10 cellular contexts compared by ENCODE assay signal in genomic region chr9:71638627-71639026, GRCh38.
A peak's percentile ranks its signal among the peaks of the same experiment; 100 is the strongest.
DNase-seq lines count a peak whose midpoint lies in the region; ATAC-seq and TF ChIP-seq lines count a peak whose summit lies in the region.
"Had no signal": no experiment of that assay in that cellular context is flagged by ENCODE, and none has a peak within 500 bp of the region (broad histone marks: within the 10 kb centered on the region; RNA-seq: fewer than 3 reads in every experiment).

No MANE protein-coding gene starts in this region.

- H3K9me3 Mint-ChIP-seq in natural killer cell (peaks cover 2 to 3% of the 10 kb centered on the region in 2 donors), type B pancreatic cell (no peaks in the 10 kb centered on the region)

- no peaks in the 10 kb centered on the region for H3K27me3 Mint-ChIP-seq in natural killer cell (ENCODE audit: low read depth in 2 of 2)
- H3K27me3 Mint-ChIP-seq in type B pancreatic cell = no peaks in the 10 kb centered on the region

- TF ChIP-seq POLR2A in erythroblast (IDR thresholded peaks at IDR 0.05; ENCODE audit: low read length) = no peak

- H3K36me3 Mint-ChIP-seq in natural killer cell = no peaks in the 10 kb centered on the region
- H3K36me3 Mint-ChIP-seq in type B pancreatic cell = no peaks in the 10 kb centered on the region

- no peak for TF ChIP-seq CTCF in natural killer cell (IDR thresholded peaks at IDR 0.05)
- no peak for TF ChIP-seq CTCF in type B pancreatic cell (conservative IDR thresholded peaks at IDR 0.05)

- DNase-seq in Ammon's horn (ENCODE audit: low spot score) (peak; percentile 44), RPMI8226 (peak; percentile 7), erythroblast (lab: John Stamatoyannopoulos, UW) (peak; percentile 3 to 11), natural killer cell (peak; percentile 16), NCI-H510A treated with DMSO at 0.1 percent for 48 hours (lab: John Stamatoyannopoulos, UW) (no peak), type B pancreatic cell (ENCODE audit: extremely low spot score, unreplicated experiment) (no peak), cerebellar cortex (ENCODE audit: low spot score) (no peak)
- DNase-seq: stimulated activated naive CD4-positive, alpha-beta T cell treated with Interleukin-2 at 50 U/mL for 16 hours had no signal

- H3K4me3 Mint-ChIP-seq in natural killer cell = peak overlapping the region; percentile 88
- no peak overlapping the region for H3K4me3 Mint-ChIP-seq in type B pancreatic cell

- ATAC-seq in natural killer cell (peak; percentile 83 to 90 (median 89)), HG02885 (IDR thresholded peaks at IDR 0.05; ENCODE audit: poor library complexity, unreplicated experiment) (no peak)
- ATAC-seq: GM12878 had no signal

- intact Hi-C loops in natural killer cell (cut with micrococcal nuclease) = no loop called here

- peaks cover 27 to 37% of the 10 kb centered on the region in 2 donors for H3K4me1 Mint-ChIP-seq in natural killer cell
- no peaks in the 10 kb centered on the region for H3K4me1 Mint-ChIP-seq in type B pancreatic cell (ENCODE audit: unreplicated experiment)

- H3K27ac Mint-ChIP-seq in natural killer cell = peak overlapping the region; percentile 82 to 92
- H3K27ac Mint-ChIP-seq in type B pancreatic cell = no peak overlapping the region

Comparison
In these comparisons a context has a peak if more than half of its experiments do, and no peak if none do; other contexts are left out.
1. DNase-seq: peak in Ammon's horn (single experiment), RPMI8226 (single experiment), erythroblast (2 of 2) and natural killer cell (single experiment); none in NCI-H510A treated with DMSO at 0.1 percent for 48 hours (single experiment), type B pancreatic cell (single experiment) and cerebellar cortex (single experiment).